In the genomic region with DNA sequence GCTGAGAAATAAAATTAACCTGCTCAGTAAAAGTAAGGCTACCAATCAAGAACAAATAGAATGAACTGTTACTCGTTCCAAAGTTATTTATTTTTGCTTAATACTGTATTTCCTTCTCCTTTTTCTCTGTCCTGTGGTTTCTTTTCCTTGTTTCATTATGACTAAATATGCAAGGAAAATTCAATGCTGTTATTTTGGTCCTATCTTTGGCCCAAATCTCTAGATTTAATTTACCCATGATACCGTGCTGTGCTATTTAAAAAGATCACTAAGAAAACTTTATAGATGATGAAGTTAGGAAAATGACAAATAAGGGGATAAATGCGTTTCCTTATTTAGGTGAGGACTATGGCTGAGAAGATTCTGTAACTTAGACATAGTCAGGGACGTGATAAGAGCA, we compare ENCODE assay signal across 13 cellular contexts. TPM values are rescaled to one million over a fixed set of nuclear protein-coding genes. Genes with fewer than 3 reads are reported as not detected.
A peak's percentile ranks its signal among the peaks of the same experiment; 100 is the strongest.
DNase-seq lines count a peak whose midpoint lies in the region; ATAC-seq, FAIRE-seq and TF ChIP-seq lines count a peak whose summit lies in the region.
"Had no signal": no experiment of that assay in that cellular context is flagged by ENCODE, and none has a peak within 500 bp of the region (broad histone marks: within the 10 kb centered on the region; RNA-seq: fewer than 3 reads in every experiment).

No MANE protein-coding gene starts in this region.

- intact Hi-C loops in PC-3 (cut with micrococcal nuclease), result no loop called here
- intact Hi-C loops in endothelial cell of umbilical vein (cut with micrococcal nuclease), result loop anchor here (10.0 kb wide), 2 partner anchors 509 to 1309 kb away; partner anchors contain the start of gene SAMD9L

- no peaks in the 10 kb centered on the region for H3K9me2 ChIP-seq in PC-3 (replicated peaks; ENCODE audit: low read length)

- no peak overlapping the region for H3K4me3 ChIP-seq in PC-3 (ENCODE audit: low read length)
- no peak overlapping the region for H3K4me3 ChIP-seq in endothelial cell of umbilical vein (replicated peaks in 1 of 3; ENCODE audit: insufficient read depth in 1 of 3, low read depth in 1 of 3, low read length in 3 of 3)
- no peak overlapping the region for H3K4me3 ChIP-seq in smooth muscle cell
- H3K4me3 ChIP-seq: tibial nerve had no signal

- WGBS in smooth muscle cell (ENCODE audit: low lambda C conversion rate), result 76% methylated on average over 4 of the region's 4 CpGs

- no peaks in the 10 kb centered on the region for H3K9me3 ChIP-seq in PC-3 (ENCODE audit: low read length)
- H3K9me3 ChIP-seq in endothelial cell of umbilical vein (replicated peaks; ENCODE audit: control insufficient read depth, insufficient read depth, low read length), result no peaks in the 10 kb centered on the region
- no peaks in the 10 kb centered on the region for H3K9me3 ChIP-seq in smooth muscle cell (replicated peaks; ENCODE audit: low read depth)
- H3K9me3 ChIP-seq: tibial nerve had no signal

- H3K4me2 ChIP-seq in PC-3 (ENCODE audit: low read length) (peak overlapping the region; percentile 57), endothelial cell of umbilical vein (ENCODE audit: insufficient read depth, low read length) (peak overlapping the region; percentile 76), smooth muscle cell (peak overlapping the region; percentile 69)

- peak overlapping the region; percentile 21 for H3K27ac Mint-ChIP-seq in activated CD4-positive, alpha-beta T cell treated with anti-CD3 and anti-CD28 coated beads, Interleukin-2, amount 10 ng/mL, durations not matched to agents 7 days and 5 days

- DNase-seq in activated CD4-positive, alpha-beta T cell treated with anti-CD3 and anti-CD28 coated beads, Interleukin-2, amount 10 ng/mL, durations not matched to agents 7 days and 5 days, result no peak
- DNase-seq in activated CD4-positive, alpha-beta T cell treated with anti-CD3 and anti-CD28 coated beads, Interleukin-2, amount 50 U/mL, for 4 hours, result no peak
- DNase-seq in PC-3 (no peak), endothelial cell of umbilical vein (ENCODE audit: low read depth, low spot score) (no peak), smooth muscle cell (lab: John Stamatoyannopoulos, UW; ENCODE audit: unreplicated experiment) (no peak), dedifferentiated amniotic fluid mesenchymal stem cell (ENCODE audit: extremely low spot score) (no peak), cerebellum (ENCODE audit: low spot score) (no peak)
- DNase-seq: AML-193, NCI-H446 treated with DMSO at 0.1 percent for 48 hours had no signal

- H3K4me3 Mint-ChIP-seq in activated CD4-positive, alpha-beta T cell treated with anti-CD3 and anti-CD28 coated beads, Interleukin-2, amount 10 ng/mL, durations not matched to agents 7 days and 5 days, result no peak overlapping the region

- H3K79me2 ChIP-seq in PC-3 (ENCODE audit: low read length) (0 out of 2 replicates have a peak, but pooled peaks cover 6% of the 10 kb centered on the region), endothelial cell of umbilical vein (ENCODE audit: control insufficient read depth, insufficient read depth, low read length) (peaks cover 2% of the 10 kb centered on the region), smooth muscle cell (ENCODE audit: low read depth) (peaks cover 21% of the 10 kb centered on the region)

- H2AFZ ChIP-seq in PC-3 (ENCODE audit: low read length) (0 out of 2 replicates have a peak overlapping the region, but pooled peaks have one; percentile 33), endothelial cell of umbilical vein (ENCODE audit: low read depth, low read length) (no peak overlapping the region), smooth muscle cell (ENCODE audit: low read depth) (no peak overlapping the region)

- ATAC-seq in PC-3 (no peak), HG03175 (IDR thresholded peaks at IDR 0.05; ENCODE audit: unreplicated experiment) (no peak)

- no peaks in the 10 kb centered on the region for H3K27me3 Mint-ChIP-seq in activated CD4-positive, alpha-beta T cell treated with anti-CD3 and anti-CD28 coated beads, Interleukin-2, amount 10 ng/mL, durations not matched to agents 7 days and 5 days

- H3K9ac ChIP-seq in PC-3 (ENCODE audit: low read length) (peak overlapping the region; percentile 42), endothelial cell of umbilical vein (replicated peaks; ENCODE audit: extremely low read depth, insufficient read depth, low read length) (peak overlapping the region; percentile 85), smooth muscle cell (ENCODE audit: low read depth) (peak overlapping the region; percentile 46)

- no peak for FAIRE-seq in endothelial cell of umbilical vein (lab: Jason Lieb, UNC)
- FAIRE-seq: colon had no signal

- H3K36me3 Mint-ChIP-seq in activated CD4-positive, alpha-beta T cell treated with anti-CD3 and anti-CD28 coated beads, Interleukin-2, amount 10 ng/mL, durations not matched to agents 7 days and 5 days (ENCODE audit: low read depth), result peaks cover 36% of the 10 kb centered on the region

- H3K36me3 ChIP-seq in PC-3 (ENCODE audit: low read depth, low read length) (no peaks in the 10 kb centered on the region), endothelial cell of umbilical vein (ENCODE audit: control insufficient read depth in 2 of 2, extremely low read depth in 1 of 2, insufficient read depth in 2 of 2, low read length in 2 of 2) (no peaks in the 10 kb centered on the region), smooth muscle cell (ENCODE audit: low read depth) (no peaks in the 10 kb centered on the region)
- H3K36me3 ChIP-seq: tibial nerve had no signal

- peaks cover 75% of the 10 kb centered on the region for H3K4me1 Mint-ChIP-seq in activated CD4-positive, alpha-beta T cell treated with anti-CD3 and anti-CD28 coated beads, Interleukin-2, amount 10 ng/mL, durations not matched to agents 7 days and 5 days

- TF ChIP-seq POLR2A in endothelial cell of umbilical vein (IDR thresholded peaks at IDR 0.05; ENCODE audit: low read depth, low read length), result no peak

- H3K9me3 Mint-ChIP-seq in activated CD4-positive, alpha-beta T cell treated with anti-CD3 and anti-CD28 coated beads, Interleukin-2, amount 10 ng/mL, durations not matched to agents 7 days and 5 days, result no peaks in the 10 kb centered on the region

- H3F3A ChIP-seq in PC-3 (ENCODE audit: low read length, unreplicated experiment) (peaks cover 13% of the 10 kb centered on the region), smooth muscle cell (ENCODE audit: low read depth) (peaks cover 11% of the 10 kb centered on the region)

- BruUV-seq in PC-3 (replicated peaks; lab: Mats Ljungman, UMichigan), result no TSS peak
- BruUV-seq in endothelial cell of umbilical vein (replicated peaks; lab: Mats Ljungman, UMichigan), result no TSS peak

- no peak for TF ChIP-seq CTCF in PC-3 (conservative IDR thresholded peaks at IDR 0.05; ENCODE audit: low read depth, low read length)
- no peak for TF ChIP-seq CTCF in endothelial cell of umbilical vein (IDR thresholded peaks at IDR 0.05; ENCODE audit: extremely low read depth in 1 of 2, insufficient read depth in 1 of 2, low read depth in 1 of 2, low read length in 2 of 2)
- TF ChIP-seq CTCF in smooth muscle cell (IDR thresholded peaks at IDR 0.05; ENCODE audit: borderline replicate concordance, insufficient read depth, poor library complexity, severe bottlenecking), result no peak

- H4K20me1 ChIP-seq in PC-3 (ENCODE audit: low read length), result peaks cover 4% of the 10 kb centered on the region; the same call in 1 of the 2 replicates
- no peaks in the 10 kb centered on the region for H4K20me1 ChIP-seq in endothelial cell of umbilical vein (replicated peaks; ENCODE audit: control insufficient read depth, extremely low read depth, insufficient read depth, low read length)
- peaks cover 45% of the 10 kb centered on the region for H4K20me1 ChIP-seq in smooth muscle cell (ENCODE audit: low read depth)

- POLR2A ChIA-PET in activated CD4-positive, alpha-beta T cell treated with anti-CD3 and anti-CD28 coated beads, Interleukin-2, amount 10 ng/mL, durations not matched to agents 7 days and 5 days (lab: Charles Lee), result no interaction called here
- POLR2A ChIA-PET in PC-3 (lab: Charles Lee; ENCODE audit: unreplicated experiment) (no interaction called here), endothelial cell of umbilical vein (lab: Charles Lee) (interaction anchor here (0.6 kb wide), 1 partner anchor 201 kb away, joined by 6 read pairs; the partner anchor contains the start of gene CDK6)

- no peaks in the 10 kb centered on the region for H3K27me3 ChIP-seq in PC-3 (ENCODE audit: low read length)
- H3K27me3 ChIP-seq in endothelial cell of umbilical vein (ENCODE audit: control insufficient read depth in 2 of 2, insufficient read depth in 2 of 2, low read length in 2 of 2), result no peaks in the 10 kb centered on the region
- no peaks in the 10 kb centered on the region for H3K27me3 ChIP-seq in smooth muscle cell (ENCODE audit: low read depth)
- H3K27me3 ChIP-seq: tibial nerve had no signal

- H3K9me1 ChIP-seq in endothelial cell of umbilical vein (replicated peaks; ENCODE audit: control insufficient read depth, extremely low read depth, insufficient read depth, low read length), result no peaks in the 10 kb centered on the region

- CTCF ChIA-PET in activated CD4-positive, alpha-beta T cell treated with anti-CD3 and anti-CD28 coated beads, Interleukin-2, amount 10 ng/mL, durations not matched to agents 7 days and 5 days (lab: Charles Lee), result no interaction called here
- CTCF ChIA-PET in PC-3 (lab: Charles Lee), result interaction anchor here (1.0 kb wide), 1 partner anchor 197 kb away, joined by 5 read pairs; no protein-coding TSS in a partner anchor
- CTCF ChIA-PET in endothelial cell of umbilical vein (lab: Charles Lee), result interaction anchor here (0.9 to 3.3 kb wide), 3 partner anchors 9 to 197 kb away, joined by 4 to 28 read pairs (median 5); no protein-coding TSS in a partner anchor

- dilution Hi-C loops in endothelial cell of umbilical vein (cut with MboI; ENCODE audit: extremely low pct_ligation_motif_present, low sequenced_read_pairs), result no loop called here

- H3K27ac ChIP-seq in PC-3 (ENCODE audit: low read length) (peak overlapping the region; percentile 73), endothelial cell of umbilical vein (ENCODE audit: insufficient read depth, low read depth, low read length) (peak overlapping the region; percentile 99), smooth muscle cell (ENCODE audit: low read depth) (peak overlapping the region; percentile 89)
- H3K27ac ChIP-seq: VCaP had no signal

- H3K4me1 ChIP-seq in PC-3 (ENCODE audit: insufficient read depth, low read length) (peaks cover 37% of the 10 kb centered on the region), endothelial cell of umbilical vein (ENCODE audit: control insufficient read depth, extremely low read depth, insufficient read depth, low read length) (peaks cover 50% of the 10 kb centered on the region), smooth muscle cell (ENCODE audit: low read depth) (peaks cover 14% of the 10 kb centered on the region)

RNA-seq across cellular contexts. Expression of gene FAM133B, which starts 45.3 kb away (rescaled TPM):
- total RNA-seq in activated CD4-positive, alpha-beta T cell treated with anti-CD3 and anti-CD28 coated beads, Interleukin-2, amount 10 ng/mL, durations not matched to agents 7 days and 5 days, result 10 to 100 TPM; 30.3 to 34.0 TPM
- total RNA-seq in PC-3 (2014; rRNA removed) (22.6 and 25.9 TPM in 2 replicates), endothelial cell of umbilical vein (26.9 and 27.6 TPM in 2 replicates), smooth muscle cell (24.2 and 36.0 TPM in 2 replicates), cerebellum (39.9 TPM)
- polyA plus RNA-seq in endothelial cell of umbilical vein (6.6 and 9.1 TPM in 2 replicates), smooth muscle cell (17.2 and 25.1 TPM in 2 replicates)
- 6.9 and 13.2 TPM in 2 replicates for polyA plus RNA-seq in endothelial cell of umbilical vein (2011; cell fraction: cytosol; rRNA removed)
- 19.6 and 28.8 TPM in 2 replicates for polyA plus RNA-seq in endothelial cell of umbilical vein (2011; cell fraction: nucleus; rRNA removed)
- 13.6 and 18.9 TPM in 2 replicates for polyA plus RNA-seq in endothelial cell of umbilical vein (2012)
- 8.3 and 9.1 TPM in 2 replicates for polyA minus RNA-seq in endothelial cell of umbilical vein
- polyA minus RNA-seq in endothelial cell of umbilical vein (2011; cell fraction: cytosol; rRNA and poly(A)+ RNA removed), result 7.4 TPM
- polyA minus RNA-seq in endothelial cell of umbilical vein (2011; cell fraction: nucleus; rRNA and poly(A)+ RNA removed), result 31.7 and 42.9 TPM in 2 replicates
